In the genomic region with DNA sequence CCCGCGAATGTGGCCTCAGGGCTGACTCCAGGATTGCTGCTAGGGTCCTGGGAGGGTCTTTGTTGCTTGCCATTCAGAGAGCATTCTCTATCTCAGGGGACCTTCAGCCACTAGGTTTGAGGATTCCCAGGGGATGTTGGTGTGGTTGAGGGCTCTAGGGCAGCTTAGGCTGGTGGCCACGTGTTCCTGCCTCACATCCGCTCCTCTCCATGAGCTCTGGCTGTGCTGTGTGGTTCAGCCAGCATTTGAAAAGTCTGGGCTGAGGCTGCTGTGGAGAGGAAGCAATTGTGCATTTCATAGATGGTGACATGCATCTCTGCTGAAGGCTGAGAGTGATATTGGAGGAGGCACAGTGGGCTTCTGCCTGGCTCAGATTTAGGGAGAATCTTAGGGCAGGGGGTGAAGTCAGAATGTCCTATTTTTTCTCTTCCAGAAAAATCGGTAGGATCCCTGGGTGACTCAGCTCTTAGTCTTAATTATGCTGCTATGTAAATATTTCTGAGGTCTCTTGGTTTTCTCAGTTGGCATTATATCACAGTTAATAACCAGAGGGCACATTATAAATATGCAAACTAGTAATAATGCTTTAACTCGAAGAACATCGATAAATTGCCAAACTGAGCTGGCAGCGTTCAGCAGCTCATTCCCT, we compare ENCODE assay signal across 19 cellular contexts.
DNase-seq lines count a peak whose midpoint lies in the region; ATAC-seq lines count a peak whose summit lies in the region.
"Had no signal": no experiment of that assay in that cellular context is flagged by ENCODE, and none has a peak within 500 bp of the region (broad histone marks: within the 10 kb centered on the region; RNA-seq: fewer than 3 reads in every experiment).

No MANE protein-coding gene starts in this region.

- H3K4me2 ChIP-seq in neuronal stem cell (ENCODE audit: insufficient read depth, low read length, poor library complexity, severe bottlenecking) = no peak overlapping the region

- no peak overlapping the region for H2BK15ac ChIP-seq in neuronal stem cell (ENCODE audit: low read length)

- H3K27ac ChIP-seq in neuronal stem cell (replicated peaks; ENCODE audit: low read length) = no peak overlapping the region
- H3K27ac ChIP-seq: foreskin keratinocyte, right atrium auricular region had no signal

- H2BK120ac ChIP-seq in neuronal stem cell (ENCODE audit: low read depth, low read length) = no peak overlapping the region

- peaks cover 0 to 66% (median 0%) of the 10 kb centered on the region in 3 experiments for H3K27me3 ChIP-seq in neuronal stem cell (ENCODE audit: control insufficient read depth in 3 of 3, insufficient read depth in 3 of 3, low read depth in 1 of 3, low read length in 3 of 3)

- no peak overlapping the region for H3K4me3 ChIP-seq in neuronal stem cell (ENCODE audit: low read length in 2 of 2)
- H3K4me3 ChIP-seq: mucosa of descending colon, right atrium auricular region had no signal

- H3K23ac ChIP-seq in neuronal stem cell (ENCODE audit: low read depth, low read length, poor library complexity) = no peak overlapping the region

- H3K4me1 ChIP-seq in neuronal stem cell (ENCODE audit: control insufficient read depth in 2 of 2, insufficient read depth in 1 of 2, low read depth in 1 of 2, low read length in 2 of 2) = peaks cover 0 to 11% of the 10 kb centered on the region in 2 donors
- H3K4me1 ChIP-seq: foreskin keratinocyte had no signal

- no peak overlapping the region for H2BK5ac ChIP-seq in neuronal stem cell (ENCODE audit: low read length)

- no peak overlapping the region for H3K9ac ChIP-seq in neuronal stem cell (ENCODE audit: low read depth, low read length, poor library complexity)

- ATAC-seq in HG03280 (IDR thresholded peaks at IDR 0.05; ENCODE audit: unreplicated experiment) = no peak
- ATAC-seq: foreskin keratinocyte, left lobe of liver, mucosa of descending colon had no signal

- no peaks in the 10 kb centered on the region for H3K36me3 ChIP-seq in neuronal stem cell (replicated peaks in 1 of 2; ENCODE audit: control insufficient read depth in 2 of 2, insufficient read depth in 2 of 2, low read length in 2 of 2)
- H3K36me3 ChIP-seq: right atrium auricular region had no signal

- H3K4ac ChIP-seq in neuronal stem cell (ENCODE audit: low read length) = no peak overlapping the region

- H2AFZ ChIP-seq in neuronal stem cell (ENCODE audit: low read length) = no peak overlapping the region

- H3K14ac ChIP-seq in neuronal stem cell (ENCODE audit: low read length) = peak overlapping the region; percentile 23

- no peak overlapping the region for H2AK5ac ChIP-seq in neuronal stem cell (ENCODE audit: low read depth, low read length)

- no peak overlapping the region for H4K91ac ChIP-seq in neuronal stem cell (ENCODE audit: low read depth, low read length, poor library complexity)

- no peaks in the 10 kb centered on the region for H3K79me1 ChIP-seq in neuronal stem cell (ENCODE audit: low read depth, low read length)

- no peak overlapping the region for H2BK12ac ChIP-seq in neuronal stem cell (ENCODE audit: low read length)

- peak; percentile 32 to 60 for DNase-seq in NCI-H526 (lab: John Stamatoyannopoulos, UW)
- no peak for DNase-seq in NCI-H526 treated with DMSO at 0.1 percent for 48 hours (lab: John Stamatoyannopoulos, UW)
- DNase-seq in HT1080 (ENCODE audit: low read depth) = peak; percentile 62
- DNase-seq in T1000 (lab: John Stamatoyannopoulos, UW) = peak; percentile 41
- no peak for DNase-seq in neuronal stem cell (ENCODE audit: low spot score)
- DNase-seq in islet precursor cell = no peak
- DNase-seq in SK-N-DZ (ENCODE audit: low spot score) = no peak
- DNase-seq: activated CD8-positive, alpha-beta memory T cell treated with anti-CD3 and anti-CD28 coated beads, Interleukin-2, amount 50 U/mL, for 4 hours; activated effector memory CD4-positive, alpha-beta T cell treated with anti-CD3 and anti-CD28 coated beads, Interleukin-2, amount 50 U/mL, for 16 hours; anterior cingulate cortex; CD4-positive, alpha-beta memory T cell; foreskin keratinocyte; mucosa of descending colon; NCI-H1417; NCI-H2227 treated with DMSO at 0.1 percent for 48 hours; SHP77 had no signal

- H3K9me3 ChIP-seq in neuronal stem cell (replicated peaks in 1 of 2; ENCODE audit: control insufficient read depth in 2 of 2, insufficient read depth in 1 of 2, low read depth in 1 of 2, low read length in 2 of 2) = no peaks in the 10 kb centered on the region
- H3K9me3 ChIP-seq: mucosa of descending colon, right atrium auricular region had no signal

- WGBS in neuronal stem cell (ENCODE audit: extremely low coverage in 2 of 2, insufficient read length in 2 of 2, insufficient replicate concordance in 1 of 2), 2 donors = no CpG with 5 or more reads among the region's 8 CpGs

- no peak overlapping the region for H4K8ac ChIP-seq in neuronal stem cell (ENCODE audit: low read depth, low read length)

- no peak overlapping the region for H3K18ac ChIP-seq in neuronal stem cell (ENCODE audit: low read length)

Comparison
In these comparisons a context has a peak if more than half of its experiments do, and no peak if none do; other contexts are left out.
1. DNase-seq: peak in NCI-H526 (2 of 2), HT1080 (single experiment) and T1000 (single experiment); none in NCI-H526 treated with DMSO at 0.1 percent for 48 hours (single experiment), neuronal stem cell (single experiment), islet precursor cell (single experiment) and SK-N-DZ (single experiment).